Comparison of ENCODE assay signal across 8 cellular contexts in genomic region chr16:46554435-46554834, GRCh38.
DNase-seq lines count a peak whose midpoint lies in the region; ATAC-seq lines count a peak whose summit lies in the region.
"Not testable (repeated sequence)": the region's sequence is repeated elsewhere in the genome, so short reads cannot be mapped to it uniquely, and the experiment has no call there.

No MANE protein-coding gene starts in this region.

- not testable (repeated sequence) for H3K4me3 Mint-ChIP-seq in activated T-helper 2 cell treated with anti-CD3 and anti-CD28 coated beads, Interferon-gamma antibody, Interleukin-2, Interleukin-4, amounts not matched to agents 10 μg/mL and 5 μg/mL and 100 μg/mL, durations not matched to agents 14 hours and 24 hours and 36 hours (ENCODE audit: low read depth)

- not testable (repeated sequence) for H3K27ac Mint-ChIP-seq in activated T-helper 2 cell treated with anti-CD3 and anti-CD28 coated beads, Interferon-gamma antibody, Interleukin-2, Interleukin-4, amounts not matched to agents 10 μg/mL and 5 μg/mL and 100 μg/mL, durations not matched to agents 14 hours and 24 hours and 36 hours

- H3K36me3 Mint-ChIP-seq in activated T-helper 2 cell treated with anti-CD3 and anti-CD28 coated beads, Interferon-gamma antibody, Interleukin-2, Interleukin-4, amounts not matched to agents 10 μg/mL and 5 μg/mL and 100 μg/mL, durations not matched to agents 14 hours and 24 hours and 36 hours (ENCODE audit: low read depth): not testable (repeated sequence)

- not testable (repeated sequence) for H3K4me1 Mint-ChIP-seq in activated T-helper 2 cell treated with anti-CD3 and anti-CD28 coated beads, Interferon-gamma antibody, Interleukin-2, Interleukin-4, amounts not matched to agents 10 μg/mL and 5 μg/mL and 100 μg/mL, durations not matched to agents 14 hours and 24 hours and 36 hours (ENCODE audit: low read depth)

- intact Hi-C loops in activated T-helper 2 cell treated with anti-CD3 and anti-CD28 coated beads, Interferon-gamma antibody, Interleukin-2, Interleukin-4, amounts not matched to agents 10 μg/mL and 5 μg/mL and 100 μg/mL, durations not matched to agents 14 hours and 24 hours and 36 hours (cut with micrococcal nuclease): loop anchor here (1.0 kb wide), 1 partner anchor 53 kb away; no protein-coding TSS in a partner anchor

- H3K27me3 Mint-ChIP-seq in activated T-helper 2 cell treated with anti-CD3 and anti-CD28 coated beads, Interferon-gamma antibody, Interleukin-2, Interleukin-4, amounts not matched to agents 10 μg/mL and 5 μg/mL and 100 μg/mL, durations not matched to agents 14 hours and 24 hours and 36 hours (ENCODE audit: low read depth): peaks cover 13% of the 10 kb centered on the region

- ATAC-seq in GM18858 (IDR thresholded peaks at IDR 0.05; ENCODE audit: unreplicated experiment): peak; percentile 60

- not testable (repeated sequence) for H3K9me3 Mint-ChIP-seq in activated T-helper 2 cell treated with anti-CD3 and anti-CD28 coated beads, Interferon-gamma antibody, Interleukin-2, Interleukin-4, amounts not matched to agents 10 μg/mL and 5 μg/mL and 100 μg/mL, durations not matched to agents 14 hours and 24 hours and 36 hours

- DNase-seq in Ammon's horn (ENCODE audit: low spot score) (peak; percentile 69), NCI-H1105 treated with DMSO at 0.1 percent for 48 hours (lab: John Stamatoyannopoulos, UW) (peak; percentile 75), SK-N-DZ (ENCODE audit: low spot score) (peak; percentile 80), fibroblast of gingiva (ENCODE audit: low read depth) (peak; percentile 71), medulla oblongata (ENCODE audit: extremely low spot score) (peak; percentile 70)
- DNase-seq in activated T-helper 2 cell treated with anti-CD3 and anti-CD28 coated beads, Interferon-gamma antibody, Interleukin-2, Interleukin-4, amounts not matched to agents 10 μg/mL and 5 μg/mL and 100 μg/mL, durations not matched to agents 14 hours and 24 hours and 36 hours (ENCODE audit: low spot score): peak; percentile 24
- DNase-seq in stimulated activated CD4-positive, alpha-beta T cell treated with anti-CD3 and anti-CD28 coated beads, Interleukin-2, amount 100 ng/mL, for 24 hours: peak; percentile 58 to 68

Comparison
In these comparisons a context has a peak if more than half of its experiments do, and no peak if none do; other contexts are left out.
1. Peak in every context shown above with its lines: DNase-seq and ATAC-seq.
2. DNase-seq: peak in every context shown above with its lines; median percentile 80 in SK-N-DZ; 75 in NCI-H1105 treated with DMSO at 0.1 percent for 48 hours; 71 in fibroblast of gingiva; 70 in medulla oblongata; 69 in Ammon's horn; 63 in stimulated activated CD4-positive, alpha-beta T cell treated with anti-CD3 and anti-CD28 coated beads, Interleukin-2, amount 100 ng/mL, for 24 hours; 24 in activated T-helper 2 cell treated with anti-CD3 and anti-CD28 coated beads, Interferon-gamma antibody, Interleukin-2, Interleukin-4, amounts not matched to agents 10 μg/mL and 5 μg/mL and 100 μg/mL, durations not matched to agents 14 hours and 24 hours and 36 hours.